1 cellular context compared by ENCODE assay signal in genomic region chr10:5632430-5632829, GRCh38.
A peak's percentile ranks its signal among the peaks of the same experiment; 100 is the strongest.
TF ChIP-seq lines count a peak whose summit lies in the region.

No MANE protein-coding gene starts in this region.

TF ChIP-seq in K562, 482 proteins besides CTCF, POLR2A, EP300 and RAD21:
- no peak for TF ChIP-seq RBBP5 (IDR thresholded peaks at IDR 0.05; ENCODE audit: borderline replicate concordance, insufficient read depth, low read length, poor library complexity, severe bottlenecking)
- TF ChIP-seq HNRNPUL1 (IDR thresholded peaks at IDR 0.05; ENCODE audit: low read length): no peak
- TF ChIP-seq PBX2 (CRISPR knock-in tag; IDR thresholded peaks at IDR 0.05; ENCODE audit: low read depth): no peak
- no peak for TF ChIP-seq PBX2 (tag; conservative IDR thresholded peaks at IDR 0.05; ENCODE audit: low read depth)
- peak; percentile 75 for TF ChIP-seq MEIS2 (IDR thresholded peaks at IDR 0.05; ENCODE audit: partially characterized antibody)
- TF ChIP-seq LEF1 (IDR thresholded peaks at IDR 0.05): no peak
- no peak for TF ChIP-seq HNRNPLL (IDR thresholded peaks at IDR 0.05; ENCODE audit: low read depth, low read length, poor library complexity, severe bottlenecking)
- no peak for TF ChIP-seq TGIF2 (CRISPR knock-in tag; IDR thresholded peaks at IDR 0.05)
- no peak for TF ChIP-seq BMI1 (IDR thresholded peaks at IDR 0.05; ENCODE audit: low read length)
- peak; percentile 62 for TF ChIP-seq PKNOX1 (IDR thresholded peaks at IDR 0.05)
- no peak for TF ChIP-seq MTF1 (CRISPR knock-in tag; IDR thresholded peaks at IDR 0.05; ENCODE audit: borderline replicate concordance)
- no peak for TF ChIP-seq ARID4B (CRISPR knock-in tag; IDR thresholded peaks at IDR 0.05)
- TF ChIP-seq ZFX (CRISPR knock-in tag; IDR thresholded peaks at IDR 0.05): no peak
- TF ChIP-seq CCNT2 (IDR thresholded peaks at IDR 0.05; ENCODE audit: borderline replicate concordance, extremely low read depth, insufficient read length, low read depth, low read length): no peak
- TF ChIP-seq SMARCA5 (IDR thresholded peaks at IDR 0.05): no peak
- TF ChIP-seq, protein P1, sequence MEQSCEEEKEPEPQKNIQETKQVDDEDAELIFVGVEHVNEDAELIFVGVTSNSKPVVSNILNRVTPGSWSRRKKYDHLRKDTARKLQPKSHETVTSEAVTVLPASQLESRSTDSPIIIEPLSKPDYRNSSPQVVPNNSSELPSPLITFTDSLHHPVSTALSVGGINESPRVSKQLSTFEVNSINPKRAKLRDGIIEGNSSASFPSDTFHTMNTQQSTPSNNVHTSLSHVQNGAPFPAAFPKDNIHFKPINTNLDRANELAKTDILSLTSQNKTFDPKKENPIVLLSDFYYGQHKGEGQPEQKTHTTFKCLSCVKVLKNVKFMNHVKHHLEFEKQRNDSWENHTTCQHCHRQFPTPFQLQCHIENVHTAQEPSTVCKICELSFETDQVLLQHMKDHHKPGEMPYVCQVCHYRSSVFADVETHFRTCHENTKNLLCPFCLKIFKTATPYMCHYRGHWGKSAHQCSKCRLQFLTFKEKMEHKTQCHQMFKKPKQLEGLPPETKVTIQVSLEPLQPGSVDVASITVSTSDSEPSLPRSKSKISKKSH (CRISPR knock-in tag; IDR thresholded peaks at IDR 0.05): no peak
- no peak for TF ChIP-seq NFE2L1 (tag; IDR thresholded peaks at IDR 0.05; ENCODE audit: borderline replicate concordance, low read depth)
- TF ChIP-seq KDM1A (IDR thresholded peaks at IDR 0.05): peak; percentile 39 to 50; a peak in 2 of 4 replicates
- TF ChIP-seq CTBP1 (IDR thresholded peaks at IDR 0.05; ENCODE audit: borderline replicate concordance): peak; percentile 16; the same call in 1 of the 2 replicates
- no peak for TF ChIP-seq CXXC5 (CRISPR knock-in tag; IDR thresholded peaks at IDR 0.05)
- no peak for TF ChIP-seq NCOR1 (IDR thresholded peaks at IDR 0.05)
- TF ChIP-seq ETS1 (conservative IDR thresholded peaks at IDR 0.05; ENCODE audit: control insufficient read depth, low read depth, low read length): no peak
- TF ChIP-seq ATF3 (IDR thresholded peaks at IDR 0.05): peak; percentile 30; the same call in 1 of the 2 replicates
- TF ChIP-seq ATF3 (CRISPR knock-in tag; conservative IDR thresholded peaks at IDR 0.05): no peak
- no peak for TF ChIP-seq ZNF431 (CRISPR knock-in tag; IDR thresholded peaks at IDR 0.05)
- no peak for TF ChIP-seq TCF7L2 (IDR thresholded peaks at IDR 0.05; ENCODE audit: low read depth, low read length)
- TF ChIP-seq, protein P2, sequence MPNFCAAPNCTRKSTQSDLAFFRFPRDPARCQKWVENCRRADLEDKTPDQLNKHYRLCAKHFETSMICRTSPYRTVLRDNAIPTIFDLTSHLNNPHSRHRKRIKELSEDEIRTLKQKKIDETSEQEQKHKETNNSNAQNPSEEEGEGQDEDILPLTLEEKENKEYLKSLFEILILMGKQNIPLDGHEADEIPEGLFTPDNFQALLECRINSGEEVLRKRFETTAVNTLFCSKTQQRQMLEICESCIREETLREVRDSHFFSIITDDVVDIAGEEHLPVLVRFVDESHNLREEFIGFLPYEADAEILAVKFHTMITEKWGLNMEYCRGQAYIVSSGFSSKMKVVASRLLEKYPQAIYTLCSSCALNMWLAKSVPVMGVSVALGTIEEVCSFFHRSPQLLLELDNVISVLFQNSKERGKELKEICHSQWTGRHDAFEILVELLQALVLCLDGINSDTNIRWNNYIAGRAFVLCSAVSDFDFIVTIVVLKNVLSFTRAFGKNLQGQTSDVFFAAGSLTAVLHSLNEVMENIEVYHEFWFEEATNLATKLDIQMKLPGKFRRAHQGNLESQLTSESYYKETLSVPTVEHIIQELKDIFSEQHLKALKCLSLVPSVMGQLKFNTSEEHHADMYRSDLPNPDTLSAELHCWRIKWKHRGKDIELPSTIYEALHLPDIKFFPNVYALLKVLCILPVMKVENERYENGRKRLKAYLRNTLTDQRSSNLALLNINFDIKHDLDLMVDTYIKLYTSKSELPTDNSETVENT (CRISPR knock-in tag; IDR thresholded peaks at IDR 0.05): no peak
- no peak for TF ChIP-seq MYC (IDR thresholded peaks at IDR 0.05; ENCODE audit: low read depth, low read length)
- TF ChIP-seq MYC (CRISPR knock-in tag; IDR thresholded peaks at IDR 0.05; ENCODE audit: borderline replicate concordance, low read depth): no peak
- TF ChIP-seq RBM22 (IDR thresholded peaks at IDR 0.05; ENCODE audit: low read depth, low read length, poor library complexity, severe bottlenecking): no peak
- TF ChIP-seq TSHZ1 (CRISPR knock-in tag; IDR thresholded peaks at IDR 0.05): no peak
- TF ChIP-seq PREB (CRISPR knock-in tag; IDR thresholded peaks at IDR 0.05): no peak
